ENCODE assay signal across 22 cellular contexts in genomic region chr10:57952741-57953140, GRCh38.
DNase-seq lines count a peak whose midpoint lies in the region; ATAC-seq and TF ChIP-seq lines count a peak whose summit lies in the region.
"Had no signal": no experiment of that assay in that cellular context is flagged by ENCODE, and none has a peak within 500 bp of the region (broad histone marks: within the 10 kb centered on the region; RNA-seq: fewer than 3 reads in every experiment).

No MANE protein-coding gene starts in this region.

- no peak overlapping the region for H2BK120ac ChIP-seq in IMR-90 (ENCODE audit: low read depth, low read length)

- H3K14ac ChIP-seq in IMR-90 (replicated peaks; ENCODE audit: low read depth, low read length), result no peak overlapping the region

- ATAC-seq in IMR-90 (ENCODE audit: low read depth), result no peak; the same call in 1 of the 2 replicates
- no peak for ATAC-seq in GM18519 (IDR thresholded peaks at IDR 0.05; ENCODE audit: low FRiP score, unreplicated experiment)
- no peak for ATAC-seq in HG03520 (IDR thresholded peaks at IDR 0.05; ENCODE audit: unreplicated experiment)
- ATAC-seq in GM21619 (IDR thresholded peaks at IDR 0.05; ENCODE audit: unreplicated experiment), result no peak
- ATAC-seq: activated T-cell treated with anti-CD3 and anti-CD28 coated beads, Interleukin-2, amount 50 U/mL, for 4 hours; naive thymus-derived CD4-positive, alpha-beta T cell; psoas muscle had no signal

- H3K36me3 ChIP-seq in IMR-90 (ENCODE audit: control insufficient read depth, insufficient read depth, low read length) (no peaks in the 10 kb centered on the region), suprapubic skin (no peaks in the 10 kb centered on the region)
- H3K36me3 ChIP-seq: BLaER1, esophagus muscularis mucosa, SJCRH30, tibial artery had no signal

- H3K23ac ChIP-seq in IMR-90 (ENCODE audit: low read depth, low read length), result no peak overlapping the region

- intact Hi-C loops in IMR-90 (cut with micrococcal nuclease), result no loop called here

- no peaks in the 10 kb centered on the region for H4K20me1 ChIP-seq in IMR-90 (ENCODE audit: insufficient read depth, low read length)
- H4K20me1 ChIP-seq: BLaER1 had no signal

- no peak overlapping the region for H4K5ac ChIP-seq in IMR-90 (ENCODE audit: low read depth, low read length)

- no peak overlapping the region for H3K4me2 ChIP-seq in IMR-90 (ENCODE audit: low read depth, low read length)
- H3K4me2 ChIP-seq: BLaER1 had no signal

- H3K4me3 ChIP-seq in AG09309 (ENCODE audit: control insufficient read depth, low read depth, low read length) (no peak overlapping the region), IMR-90 (ENCODE audit: insufficient read depth, low read depth, low read length) (no peak overlapping the region), foreskin fibroblast (ENCODE audit: low read depth in 1 of 2, low read length in 2 of 2) (no peak overlapping the region), suprapubic skin (no peak overlapping the region)
- H3K4me3 ChIP-seq: BLaER1, esophagus muscularis mucosa, psoas muscle, SJCRH30, tibial artery had no signal

- no peak overlapping the region for H2BK5ac ChIP-seq in IMR-90 (ENCODE audit: low read depth, low read length, poor library complexity, severe bottlenecking)

- no peaks in the 10 kb centered on the region; the same call in 1 of the 2 replicates for H3K4me1 ChIP-seq in IMR-90 (ENCODE audit: control insufficient read depth, insufficient read depth, low read length)
- H3K4me1 ChIP-seq in suprapubic skin, result no peaks in the 10 kb centered on the region
- H3K4me1 ChIP-seq: BLaER1, esophagus muscularis mucosa, psoas muscle, SJCRH30, tibial artery had no signal

- H3K9me1 ChIP-seq in IMR-90 (ENCODE audit: insufficient read depth, low read length), result no peaks in the 10 kb centered on the region

- H3K79me1 ChIP-seq in IMR-90 (ENCODE audit: low read depth in 1 of 2, low read length in 2 of 2), result no peaks in the 10 kb centered on the region

- no peak overlapping the region for H2BK20ac ChIP-seq in IMR-90 (ENCODE audit: low read depth, low read length)

- TF ChIP-seq CTCF in AG09309 (IDR thresholded peaks at IDR 0.05; ENCODE audit: control insufficient read depth, insufficient read depth, low read depth, low read length, missing control alignments) (no peak), IMR-90 (conservative IDR thresholded peaks at IDR 0.05; ENCODE audit: low read depth, low read length) (no peak), foreskin fibroblast (IDR thresholded peaks at IDR 0.05; ENCODE audit: low read depth, low read length) (no peak), suprapubic skin (IDR thresholded peaks at IDR 0.05) (no peak)

- no TSS peak for BruUV-seq in IMR-90 (replicated peaks; lab: Mats Ljungman, UMichigan)

- H4K8ac ChIP-seq in IMR-90 (ENCODE audit: low read depth in 2 of 2, low read length in 2 of 2), result no peak overlapping the region

- H3K27ac ChIP-seq in IMR-90 (ENCODE audit: insufficient read depth, low read length) (no peak overlapping the region), suprapubic skin (no peak overlapping the region)
- H3K27ac ChIP-seq: BLaER1, esophagus muscularis mucosa, psoas muscle, SJCRH30, tibial artery had no signal

- H2AK5ac ChIP-seq in IMR-90 (ENCODE audit: low read depth, low read length), result no peak overlapping the region

- no peak overlapping the region for H2AK9ac ChIP-seq in IMR-90 (replicated peaks; ENCODE audit: low read depth, low read length, poor library complexity)

- no peak overlapping the region for H3K18ac ChIP-seq in IMR-90 (ENCODE audit: low read depth, low read length)

- no peak overlapping the region for H3K4ac ChIP-seq in IMR-90 (ENCODE audit: low read depth, low read length)

- CTCF ChIA-PET in IMR-90 (lab: Yijun Ruan, JAX), result no interaction called here

- TF ChIP-seq RAD21 in IMR-90 (IDR thresholded peaks at IDR 0.05; ENCODE audit: low read length), result no peak

- dilution Hi-C loops in IMR-90 (cut with HindIII; ENCODE audit: low sequenced_read_pairs, unreplicated experiment), result no loop called here

- no peak for TF ChIP-seq EP300 in suprapubic skin (IDR thresholded peaks at IDR 0.05)

- no peak for TF ChIP-seq POLR2A in IMR-90 (IDR thresholded peaks at IDR 0.05; ENCODE audit: low read depth, low read length)
- no peak for TF ChIP-seq POLR2A in suprapubic skin (IDR thresholded peaks at IDR 0.05)

- no peak overlapping the region for H2AFZ ChIP-seq in IMR-90 (replicated peaks; ENCODE audit: low read length, poor library complexity)

- POLR2A ChIA-PET in IMR-90 (lab: Charles Lee; ENCODE audit: unreplicated experiment), result no interaction called here

- WGBS in IMR-90 (ENCODE audit: extremely low coverage in 2 of 2, insufficient read length in 1 of 2), 2 experiments, result no CpG with 5 or more reads among the region's 2 CpGs
- 21% methylated on average over 2 of the region's 2 CpGs for WGBS in suprapubic skin

- DNase-seq in AG09309 (ENCODE audit: low read depth) (peak; percentile 37), IMR-90 (peak; percentile 38), astrocyte of the hippocampus (ENCODE audit: low read depth, low spot score) (peak; percentile 49), foreskin fibroblast (peak; percentile 7 to 51), suprapubic skin (ENCODE audit: low spot score in 2 of 2) (no peak)
- DNase-seq: activated CD4-positive, alpha-beta T cell treated with anti-CD3 and anti-CD28 coated beads, Interleukin-2, amount 10 ng/mL, durations not matched to agents 24 days and 14 days; activated T-cell treated with anti-CD3 and anti-CD28 coated beads, Interleukin-2, amount 50 U/mL, for 4 hours; endodermal cell; naive thymus-derived CD4-positive, alpha-beta T cell; NCI-H1105 treated with DMSO at 0.1 percent for 48 hours; NCI-H2029; NCI-H748 treated with DMSO at 0.1 percent for 48 hours; nucleus accumbens; psoas muscle; SJCRH30; T1000; tibial artery had no signal

- H3K9me3 ChIP-seq in IMR-90 (ENCODE audit: control insufficient read depth, insufficient read depth, low read length), result no peaks in the 10 kb centered on the region
- no peaks in the 10 kb centered on the region for H3K9me3 ChIP-seq in suprapubic skin
- H3K9me3 ChIP-seq: BLaER1, esophagus muscularis mucosa, psoas muscle, SJCRH30, tibial artery had no signal

- H3K27me3 ChIP-seq in IMR-90 (ENCODE audit: control insufficient read depth, insufficient read depth, low read length) (no peaks in the 10 kb centered on the region), suprapubic skin (no peaks in the 10 kb centered on the region)
- H3K27me3 ChIP-seq: BLaER1, esophagus muscularis mucosa, SJCRH30, tibial artery had no signal

- H4K91ac ChIP-seq in IMR-90 (ENCODE audit: insufficient read depth, low read depth, low read length), result no peak overlapping the region

- no peak overlapping the region for H3K9ac ChIP-seq in IMR-90 (ENCODE audit: low read depth, low read length)
- H3K9ac ChIP-seq: BLaER1 had no signal

- no peak overlapping the region for H2BK15ac ChIP-seq in IMR-90 (ENCODE audit: low read depth, low read length)

- H3K56ac ChIP-seq in IMR-90 (ENCODE audit: extremely low read depth, insufficient read depth, low read length), result no peak overlapping the region

- in situ Hi-C loops in IMR-90 (cut with MboI; ENCODE audit: low sequenced_read_pairs), result no loop called here

TF ChIP-seq in IMR-90, 13 proteins besides CTCF, POLR2A, EP300 and RAD21:
- TF ChIP-seq CEBPB (IDR thresholded peaks at IDR 0.05; ENCODE audit: low read depth, low read length) (peak; percentile 44; the same call in 1 of the 2 replicates), SMC3 (IDR thresholded peaks at IDR 0.05; ENCODE audit: low read depth, low read length) (no peak)

Comparison
In these comparisons a context has a peak if more than half of its experiments do, and no peak if none do; other contexts are left out.
1. DNase-seq: peak in AG09309 (single experiment), IMR-90 (single experiment), astrocyte of the hippocampus (single experiment) and foreskin fibroblast (2 of 2); none in suprapubic skin (0 of 2).